In the genomic region with DNA sequence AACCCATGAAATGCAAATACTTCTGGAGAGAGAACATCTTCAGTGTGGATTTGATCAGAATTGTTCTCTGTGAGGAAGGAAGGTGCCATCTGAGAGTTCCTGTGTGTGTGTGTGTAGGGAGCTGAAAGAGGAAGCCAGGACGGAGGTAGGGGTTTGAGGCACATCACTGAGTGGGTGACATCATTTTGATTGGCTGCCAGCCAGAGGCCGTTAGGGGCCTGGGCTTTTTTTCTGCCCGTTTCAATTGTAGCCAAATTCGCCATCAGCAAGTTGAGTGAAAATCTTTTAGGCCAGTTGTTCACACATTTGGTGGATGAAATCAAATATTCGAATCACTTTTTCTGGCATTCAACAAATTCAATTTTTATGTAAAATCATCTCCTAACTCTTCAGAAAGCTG, we compare ENCODE assay signal across 8 cellular contexts. TPM values are rescaled to one million over a fixed set of nuclear protein-coding genes. Genes with fewer than 3 reads are reported as not detected.
DNase-seq lines count a peak whose midpoint lies in the region; TF ChIP-seq lines count a peak whose summit lies in the region.

No MANE protein-coding gene starts in this region.

- intact Hi-C loops in ovary (cut with DNase I): no loop called here

- H3K9me2 ChIP-seq in GM23248 (ENCODE audit: insufficient read depth): no peaks in the 10 kb centered on the region

- no peaks in the 10 kb centered on the region for H3F3A ChIP-seq in GM23248 (ENCODE audit: insufficient read depth)

- peak; percentile 2 for DNase-seq in HCEC 1CT
- peak; percentile 86 for DNase-seq in NCI-H1092 treated with DMSO at 0.1 percent for 48 hours (lab: John Stamatoyannopoulos, UW)
- DNase-seq in SKM-1 (lab: John Stamatoyannopoulos, UW; ENCODE audit: unreplicated experiment): peak; percentile 98
- DNase-seq in foreskin melanocyte: no peak
- DNase-seq in ovary: no peak
- DNase-seq in GM23248: no peak
- no peak for DNase-seq in HT-29 (ENCODE audit: low spot score)

- no peak overlapping the region for H3K4me2 ChIP-seq in GM23248 (ENCODE audit: unreplicated experiment)

- H3K79me2 ChIP-seq in GM23248 (ENCODE audit: insufficient read depth): no peaks in the 10 kb centered on the region

- in situ Hi-C loops in GM23248 (cut with MboI): no loop called here

- H3K9ac ChIP-seq in ES-I3 (ENCODE audit: low read depth, low read length) (peak overlapping the region; percentile 24), GM23248 (no peak overlapping the region)

- H2AFZ ChIP-seq in GM23248: no peak overlapping the region

- no peak for TF ChIP-seq CTCF in ovary (IDR thresholded peaks at IDR 0.05)

- 29 to 36% (median 32%) methylated on average over 5 of the region's 5 CpGs for WGBS in ovary, 3 donors
- WGBS in GM23248 (ENCODE audit: low coverage in 1 of 2, low lambda C conversion rate in 2 of 2, missing lambda C conversion rate in 2 of 2), 2 experiments: 25 to 37% methylated on average over 5 of the region's 5 CpGs

- H4K20me1 ChIP-seq in GM23248 (ENCODE audit: insufficient read depth): no peaks in the 10 kb centered on the region

- H3K4me1 ChIP-seq in ES-I3 (ENCODE audit: insufficient read depth, low read length): peaks cover 21% of the 10 kb centered on the region
- H3K4me1 ChIP-seq in ovary (ENCODE audit: insufficient read depth): no peaks in the 10 kb centered on the region
- H3K4me1 ChIP-seq in GM23248 (ENCODE audit: insufficient read depth): no peaks in the 10 kb centered on the region

- H3K9me3 ChIP-seq in ES-I3 (ENCODE audit: control insufficient read depth, insufficient read depth, low read length) (no peaks in the 10 kb centered on the region), ovary (no peaks in the 10 kb centered on the region), GM23248 (ENCODE audit: low read depth) (peaks cover 6% of the 10 kb centered on the region)

- H3K27ac ChIP-seq in ovary (no peak overlapping the region), GM23248 (no peak overlapping the region)

- H3K4me3 ChIP-seq in ovary: no peak overlapping the region
- no peak overlapping the region for H3K4me3 ChIP-seq in GM23248

- H3K27me3 ChIP-seq in ovary: no peaks in the 10 kb centered on the region
- H3K27me3 ChIP-seq in GM23248 (replicated peaks; ENCODE audit: insufficient read depth): peaks cover 29% of the 10 kb centered on the region

- no peak for TF ChIP-seq POLR2A in ovary (IDR thresholded peaks at IDR 0.05)

- H3K36me3 ChIP-seq in ES-I3 (ENCODE audit: insufficient read depth, low read length) (no peaks in the 10 kb centered on the region), ovary (no peaks in the 10 kb centered on the region), GM23248 (ENCODE audit: low read depth) (no peaks in the 10 kb centered on the region)

- no peak for TF ChIP-seq EP300 in ovary (IDR thresholded peaks at IDR 0.05)

RNA-seq across cellular contexts. Expression of a gene that starts 48.9 kb away (rescaled TPM):
- 10 to 100 TPM; 28.5 to 64.1 (median 53.7) TPM for total RNA-seq in ovary
- polyA plus RNA-seq in ovary: 10 to 100 TPM; 31.0 to 44.7 TPM
- total RNA-seq in GM23248 (2014; rRNA removed; shearing (Covaris generic)): 65.7 and 79.0 TPM in 2 replicates
- polyA plus RNA-seq in GM23248 (2016; fragmentation: Nextera tagmentation; extraction: Ambion mirVana): 74.6 and 78.9 TPM in 2 replicates
- 31.6 and 43.8 TPM in 2 replicates for total RNA-seq in HT-29 (2014; rRNA removed; shearing (Covaris generic))

Comparison
In these comparisons a context has a peak if more than half of its experiments do, and no peak if none do; other contexts are left out.
1. DNase-seq: peak in HCEC 1CT (single experiment), NCI-H1092 treated with DMSO at 0.1 percent for 48 hours (single experiment) and SKM-1 (single experiment); none in foreskin melanocyte (single experiment), ovary (0 of 5), GM23248 (single experiment) and HT-29 (single experiment).